Comparison of ENCODE assay signal across 16 cellular contexts in genomic region chr19:28746486-28746885, GRCh38.
"Had no signal": no experiment of that assay in that cellular context is flagged by ENCODE, and none has a peak within 500 bp of the region (broad histone marks: within the 10 kb centered on the region; RNA-seq: fewer than 3 reads in every experiment).

No MANE protein-coding gene starts in this region.

- H3K36me3 ChIP-seq: thyroid gland had no signal

- H3K27me3 Mint-ChIP-seq: activated naive CD8-positive, alpha-beta T cell had no signal

- H3K4me3 ChIP-seq: dorsolateral prefrontal cortex, thyroid gland had no signal

- H3K9me3 Mint-ChIP-seq: activated T-helper 1 cell treated with anti-CD3 and anti-CD28 coated beads, Interleukin-12 subunit alpha, Interleukin-12 subunit beta, Interleukin-2, Interleukin-4 antibody, amounts not matched to agents 30 ng/mL and 10 ng/mL and 1 ng/mL, durations not matched to agents 14 hours and 24 hours and 36 hours; natural killer cell treated with Interleukin-12 subunit alpha and Interleukin-12 subunit beta and Interleukin-15 and Interleukin-18, amount 100 ng/mL, for 72 hours had no signal

- H3K9me3 ChIP-seq: thyroid gland had no signal

- H3K27ac ChIP-seq: dorsolateral prefrontal cortex, thyroid gland had no signal

- H3K27ac Mint-ChIP-seq: activated CD4-positive, alpha-beta T cell treated with anti-CD3 and anti-CD28 coated beads for 36 hours; activated naive CD8-positive, alpha-beta T cell; activated T-helper 1 cell treated with anti-CD3 and anti-CD28 coated beads, Interleukin-12 subunit alpha, Interleukin-12 subunit beta, Interleukin-2, Interleukin-4 antibody, amounts not matched to agents 30 ng/mL and 10 ng/mL and 1 ng/mL, durations not matched to agents 14 hours and 24 hours and 36 hours; natural killer cell treated with Interleukin-12 subunit alpha and Interleukin-12 subunit beta and Interleukin-15 and Interleukin-18, amount 100 ng/mL, for 72 hours; WTC11 had no signal

- ATAC-seq: activated CD4-positive, alpha-beta T cell treated with anti-CD3 and anti-CD28 coated beads for 36 hours; natural killer cell treated with Interleukin-12 subunit alpha and Interleukin-12 subunit beta and Interleukin-15 and Interleukin-18, amount 100 ng/mL, for 72 hours; WTC11 had no signal

- H3K4me1 Mint-ChIP-seq: activated CD4-positive, alpha-beta T cell treated with anti-CD3 and anti-CD28 coated beads for 36 hours had no signal

- H3K36me3 Mint-ChIP-seq: activated naive CD8-positive, alpha-beta T cell; natural killer cell treated with Interleukin-12 subunit alpha and Interleukin-12 subunit beta and Interleukin-15 and Interleukin-18, amount 100 ng/mL, for 72 hours had no signal

- H3K27me3 ChIP-seq: thyroid gland had no signal

- DNase-seq: activated CD4-positive, alpha-beta T cell treated with anti-CD3 and anti-CD28 coated beads for 36 hours; activated CD4-positive, alpha-beta T cell treated with anti-CD3 and anti-CD28 coated beads, Interleukin-2, amount 50 U/mL, for 48 hours; dorsolateral prefrontal cortex; foreskin melanocyte; mesendoderm; occipital lobe; stimulated activated CD4-positive, alpha-beta T cell treated with anti-CD3 and anti-CD28 coated beads, Interleukin-12 subunit alpha, Interleukin-12 subunit beta, amount 100 ng/mL, for 4 hours; stimulated activated CD4-positive, alpha-beta T cell treated with anti-CD3 and anti-CD28 coated beads, Interleukin-1b, Interleukin-23, amount 100 ng/mL, for 48 hours; stimulated activated CD8-positive, alpha-beta memory T cell treated with anti-CD3 and anti-CD28 coated beads, Interleukin-4, amount 100 ng/mL, for 48 hours; stimulated activated naive CD4-positive, alpha-beta T cell treated with Interleukin-2 at 50 U/mL for 16 hours; T-helper 2 cell had no signal

- H3K4me3 Mint-ChIP-seq: activated CD4-positive, alpha-beta T cell treated with anti-CD3 and anti-CD28 coated beads for 36 hours; activated naive CD8-positive, alpha-beta T cell; activated T-helper 1 cell treated with anti-CD3 and anti-CD28 coated beads, Interleukin-12 subunit alpha, Interleukin-12 subunit beta, Interleukin-2, Interleukin-4 antibody, amounts not matched to agents 30 ng/mL and 10 ng/mL and 1 ng/mL, durations not matched to agents 14 hours and 24 hours and 36 hours; natural killer cell treated with Interleukin-12 subunit alpha and Interleukin-12 subunit beta and Interleukin-15 and Interleukin-18, amount 100 ng/mL, for 72 hours; WTC11 had no signal
